ENCODE assay signal across 31 cellular contexts in genomic region chr9:128936171-128936865, GRCh38.
"Had no signal": no experiment of that assay in that cellular context is flagged by ENCODE, and none has a peak within 500 bp of the region (broad histone marks: within the 10 kb centered on the region; RNA-seq: fewer than 3 reads in every experiment).

No MANE protein-coding gene starts in this region.

- H3K36me3 Mint-ChIP-seq: activated naive CD4-positive, alpha-beta T cell treated with anti-CD3 and anti-CD28 coated beads, Interleukin-2, amount 50 U/mL, for 72 hours; brain had no signal

- H3K27ac Mint-ChIP-seq: activated B cell treated with CpG ODN at 0.5 μM for 24 hours; activated CD8-positive, alpha-beta T cell treated with anti-CD3 and anti-CD28 coated beads, Interleukin-2, amount 10 ng/mL, durations not matched to agents 7 days and 5 days; activated naive CD4-positive, alpha-beta T cell treated with anti-CD3 and anti-CD28 coated beads for 36 hours; activated naive CD4-positive, alpha-beta T cell treated with anti-CD3 and anti-CD28 coated beads, Interleukin-2, amount 50 U/mL, for 72 hours; activated T-helper 1 cell treated with anti-CD3 and anti-CD28 coated beads, Interleukin-12 subunit alpha, Interleukin-12 subunit beta, Interleukin-2, Interleukin-4 antibody, amounts not matched to agents 30 ng/mL and 10 ng/mL and 1 ng/mL, durations not matched to agents 14 hours and 24 hours and 36 hours; brain had no signal

- H3K9me3 ChIP-seq: adrenal gland had no signal

- H3K4me3 Mint-ChIP-seq: activated B cell treated with CpG ODN at 0.5 μM for 24 hours; activated CD8-positive, alpha-beta T cell treated with anti-CD3 and anti-CD28 coated beads, Interleukin-2, amount 10 ng/mL, durations not matched to agents 7 days and 5 days; activated naive CD4-positive, alpha-beta T cell treated with anti-CD3 and anti-CD28 coated beads for 36 hours; activated T-cell treated with anti-CD3 and anti-CD28 coated beads, Interleukin-2, amount 50 U/mL, for 4 hours; activated T-helper 1 cell treated with anti-CD3 and anti-CD28 coated beads, Interleukin-12 subunit alpha, Interleukin-12 subunit beta, Interleukin-2, Interleukin-4 antibody, amounts not matched to agents 30 ng/mL and 10 ng/mL and 1 ng/mL, durations not matched to agents 14 hours and 24 hours and 36 hours; brain had no signal

- H3K27ac ChIP-seq: adrenal gland, PC-9, VCaP had no signal

- H3K9me3 Mint-ChIP-seq: activated B cell treated with CpG ODN at 0.5 μM for 24 hours; activated naive CD4-positive, alpha-beta T cell treated with anti-CD3 and anti-CD28 coated beads for 36 hours; activated naive CD4-positive, alpha-beta T cell treated with anti-CD3 and anti-CD28 coated beads, Interleukin-2, amount 50 U/mL, for 72 hours; activated T-cell treated with anti-CD3 and anti-CD28 coated beads, Interleukin-2, amount 50 U/mL, for 4 hours; activated T-helper 1 cell treated with anti-CD3 and anti-CD28 coated beads, Interleukin-12 subunit alpha, Interleukin-12 subunit beta, Interleukin-2, Interleukin-4 antibody, amounts not matched to agents 30 ng/mL and 10 ng/mL and 1 ng/mL, durations not matched to agents 14 hours and 24 hours and 36 hours had no signal

- H3K4me3 ChIP-seq: adrenal gland, PC-9 had no signal

- H3K4me2 ChIP-seq: PC-9 had no signal

- H3K4me1 Mint-ChIP-seq: activated B cell treated with CpG ODN at 0.5 μM for 24 hours, brain had no signal

- H3K27me3 Mint-ChIP-seq: activated B cell treated with CpG ODN at 0.5 μM for 24 hours, brain had no signal

- H3K27me3 ChIP-seq: adrenal gland had no signal

- DNase-seq: activated B cell treated with CpG ODN at 0.5 μM for 24 hours; activated CD4-positive, alpha-beta T cell treated with anti-CD3 and anti-CD28 coated beads for 4 hours; activated CD4-positive, CD25-positive, alpha-beta regulatory T cell treated with anti-CD3 and anti-CD28 coated beads, Interleukin-2, amount 50 U/mL, for 72 hours; activated CD8-positive, alpha-beta T cell treated with anti-CD3 and anti-CD28 coated beads, Interleukin-2, amount 10 ng/mL, durations not matched to agents 7 days and 5 days; activated gamma-delta T cell treated with Interleukin-2 at 50 U/mL for 16 hours; activated naive CD4-positive, alpha-beta T cell treated with anti-CD3 and anti-CD28 coated beads for 36 hours; activated T-cell treated with anti-CD3 and anti-CD28 coated beads, Interleukin-2, amount 50 U/mL, for 4 hours; adrenal gland; caudate nucleus; MM.1S; MV-4-11; NCI-H1092; NCI-H146; NCI-H187; NCI-H2029 treated with DMSO at 0.1 percent for 48 hours; NCI-H2107; NCI-H2171; NCI-H510A; NCI-H526; NCI-H748 treated with DMSO at 0.1 percent for 48 hours; NK-92 treated with Interleukin-12 subunit alpha and Interleukin-12 subunit beta, amount 100 ng/mL, for 24 hours; PC-9; Right ventricle myocardium superior; SW 1271; T-helper 1 cell; T-helper 2 cell; T-helper 9 cell had no signal

- H3K36me3 ChIP-seq: adrenal gland had no signal

- ATAC-seq: activated CD8-positive, alpha-beta T cell treated with anti-CD3 and anti-CD28 coated beads, Interleukin-2, amount 10 ng/mL, durations not matched to agents 7 days and 5 days; activated naive CD4-positive, alpha-beta T cell treated with anti-CD3 and anti-CD28 coated beads, Interleukin-2, amount 50 U/mL, for 72 hours; activated T-cell treated with anti-CD3 and anti-CD28 coated beads, Interleukin-2, amount 50 U/mL, for 4 hours had no signal

- H2AFZ ChIP-seq: PC-9 had no signal
